ENCODE assay signal across 23 cellular contexts in genomic region chr17:60823520-60823919, GRCh38.
DNase-seq lines count a peak whose midpoint lies in the region; ATAC-seq and TF ChIP-seq lines count a peak whose summit lies in the region.
"Had no signal": no experiment of that assay in that cellular context is flagged by ENCODE, and none has a peak within 500 bp of the region (broad histone marks: within the 10 kb centered on the region; RNA-seq: fewer than 3 reads in every experiment).

No MANE protein-coding gene starts in this region.

- H3K9ac ChIP-seq in adipocyte (ENCODE audit: low read length): no peak overlapping the region
- H3K9ac ChIP-seq: BLaER1, KMS-11 had no signal

- CTCF ChIA-PET in A673 (lab: Charles Lee): no interaction called here

- intact Hi-C loops in A673 (cut with micrococcal nuclease; ENCODE audit: unreplicated experiment): no loop called here

- no TSS peak for BruUV-seq in A673 (replicated peaks; lab: Mats Ljungman, UMichigan)

- H3K9me3 ChIP-seq in adipocyte (ENCODE audit: control insufficient read depth, low read length): no peaks in the 10 kb centered on the region
- H3K9me3 ChIP-seq in A673 (ENCODE audit: low read depth, low read length, poor library complexity, severe bottlenecking): no peaks in the 10 kb centered on the region
- H3K9me3 ChIP-seq: BLaER1 had no signal

- no peak overlapping the region for H3K27ac ChIP-seq in A673 (ENCODE audit: low read depth, low read length, poor library complexity, severe bottlenecking)
- H3K27ac ChIP-seq: BLaER1, HL-60, KMS-11 had no signal

- H3K4me1 ChIP-seq in adipocyte (ENCODE audit: control insufficient read depth, insufficient read depth, low read length) (peaks cover 3% of the 10 kb centered on the region), A673 (ENCODE audit: insufficient read depth, low read length, poor library complexity, severe bottlenecking) (no peaks in the 10 kb centered on the region)
- H3K4me1 ChIP-seq: BLaER1 had no signal

- TF ChIP-seq CTCF in fibroblast of the aortic adventitia (IDR thresholded peaks at IDR 0.05; ENCODE audit: insufficient read depth, low read length): no peak
- no peak for TF ChIP-seq CTCF in A673 (conservative IDR thresholded peaks at IDR 0.05; ENCODE audit: low read depth, low read length)

- H3K4me3 ChIP-seq in adipocyte (ENCODE audit: low read length): no peak overlapping the region
- H3K4me3 ChIP-seq in fibroblast of the aortic adventitia (ENCODE audit: low read depth, low read length): no peak overlapping the region
- H3K4me3 ChIP-seq in A673 (ENCODE audit: low read depth, low read length, poor library complexity, severe bottlenecking): no peak overlapping the region
- H3K4me3 ChIP-seq: BLaER1 had no signal

- H3K27me3 ChIP-seq in adipocyte (replicated peaks; ENCODE audit: control insufficient read depth, insufficient read depth, low read length) (no peaks in the 10 kb centered on the region), A673 (replicated peaks; ENCODE audit: insufficient read depth, low read depth, low read length, poor library complexity) (no peaks in the 10 kb centered on the region)
- H3K27me3 ChIP-seq: BLaER1 had no signal

- no peak for ATAC-seq in HG03565 (IDR thresholded peaks at IDR 0.05; ENCODE audit: unreplicated experiment)
- ATAC-seq: HCT116 had no signal

- DNase-seq in NOMO-1 treated with DMSO at 0.1 percent for 48 hours (lab: John Stamatoyannopoulos, UW; ENCODE audit: unreplicated experiment) (peak; percentile 48), NOMO-1 treated with dmso at 0.1 percent for 144 hours (lab: John Stamatoyannopoulos, UW; ENCODE audit: unreplicated experiment) (no peak), MV-4-11 (lab: John Stamatoyannopoulos, UW) (peak; percentile 72), adipocyte (ENCODE audit: low read depth) (peak; percentile 39), fibroblast of the aortic adventitia (ENCODE audit: low read depth) (peak; percentile 12), cerebellar cortex (ENCODE audit: low spot score) (no peak), A673 (ENCODE audit: low spot score) (no peak)
- DNase-seq: 8988T; CD4-positive, CD25-positive, alpha-beta regulatory T cell; DMS53; EL; GF-D8; MM.1S; NCI-H1105 treated with DMSO at 0.1 percent for 48 hours; NCI-H146; NCI-H2029; NCI-H446 treated with DMSO at 0.1 percent for 48 hours; NCI-H526 had no signal

- H3K36me3 ChIP-seq in adipocyte (ENCODE audit: control insufficient read depth, insufficient read depth, low read length, severe bottlenecking) (no peaks in the 10 kb centered on the region), A673 (ENCODE audit: insufficient read depth, low read length, poor library complexity, severe bottlenecking) (no peaks in the 10 kb centered on the region)
- H3K36me3 ChIP-seq: BLaER1 had no signal

- POLR2A ChIA-PET in A673 (lab: Charles Lee; ENCODE audit: low non-redundant PET): no interaction called here

Comparison
In these comparisons a context has a peak if more than half of its experiments do, and no peak if none do; other contexts are left out.
1. DNase-seq: peak in NOMO-1 treated with DMSO at 0.1 percent for 48 hours (single experiment), MV-4-11 (single experiment), adipocyte (single experiment) and fibroblast of the aortic adventitia (single experiment); none in NOMO-1 treated with dmso at 0.1 percent for 144 hours (single experiment), cerebellar cortex (single experiment) and A673 (single experiment).